In genomic region chr9:131393622-131394463, GRCh38 we compare ENCODE assay signal across 1 cellular context.
TF ChIP-seq lines count a peak whose summit lies in the region.

PRRC2B (plus strand) TSS chr9:131394086; CDS start chr9:131430145, 36,059 bp downstream.

TF ChIP-seq in HEK293, 187 proteins besides CTCF, POLR2A, EP300 and RAD21 (continued from another document and continues in another):
- TF ChIP-seq ZIC2 (tag by site-specific recombination; IDR thresholded peaks at IDR 0.05), result no peak
- TF ChIP-seq, protein P1, sequence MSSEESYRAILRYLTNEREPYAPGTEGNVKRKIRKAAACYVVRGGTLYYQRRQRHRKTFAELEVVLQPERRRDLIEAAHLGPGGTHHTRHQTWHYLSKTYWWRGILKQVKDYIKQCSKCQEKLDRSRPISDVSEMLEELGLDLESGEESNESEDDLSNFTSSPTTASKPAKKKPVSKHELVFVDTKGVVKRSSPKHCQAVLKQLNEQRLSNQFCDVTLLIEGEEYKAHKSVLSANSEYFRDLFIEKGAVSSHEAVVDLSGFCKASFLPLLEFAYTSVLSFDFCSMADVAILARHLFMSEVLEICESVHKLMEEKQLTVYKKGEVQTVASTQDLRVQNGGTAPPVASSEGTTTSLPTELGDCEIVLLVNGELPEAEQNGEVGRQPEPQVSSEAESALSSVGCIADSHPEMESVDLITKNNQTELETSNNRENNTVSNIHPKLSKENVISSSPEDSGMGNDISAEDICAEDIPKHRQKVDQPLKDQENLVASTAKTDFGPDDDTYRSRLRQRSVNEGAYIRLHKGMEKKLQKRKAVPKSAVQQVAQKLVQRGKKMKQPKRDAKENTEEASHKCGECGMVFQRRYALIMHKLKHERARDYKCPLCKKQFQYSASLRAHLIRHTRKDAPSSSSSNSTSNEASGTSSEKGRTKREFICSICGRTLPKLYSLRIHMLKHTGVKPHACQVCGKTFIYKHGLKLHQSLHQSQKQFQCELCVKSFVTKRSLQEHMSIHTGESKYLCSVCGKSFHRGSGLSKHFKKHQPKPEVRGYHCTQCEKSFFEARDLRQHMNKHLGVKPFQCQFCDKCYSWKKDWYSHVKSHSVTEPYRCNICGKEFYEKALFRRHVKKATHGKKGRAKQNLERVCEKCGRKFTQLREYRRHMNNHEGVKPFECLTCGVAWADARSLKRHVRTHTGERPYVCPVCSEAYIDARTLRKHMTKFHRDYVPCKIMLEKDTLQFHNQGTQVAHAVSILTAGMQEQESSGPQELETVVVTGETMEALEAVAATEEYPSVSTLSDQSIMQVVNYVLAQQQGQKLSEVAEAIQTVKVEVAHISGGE (tag by site-specific recombination; conservative IDR thresholded peaks at IDR 0.05; ENCODE audit: low read depth), result no peak
- TF ChIP-seq ZNF416 (tag by site-specific recombination; IDR thresholded peaks at IDR 0.05), result no peak
- TF ChIP-seq ZNF155 (tag by site-specific recombination; IDR thresholded peaks at IDR 0.05), result no peak
- TF ChIP-seq ZNF513 (tag by site-specific recombination; IDR thresholded peaks at IDR 0.05), result no peak
- TF ChIP-seq ZNF157 (tag by site-specific recombination; IDR thresholded peaks at IDR 0.05), result no peak
- no peak for TF ChIP-seq ZNF623 (tag by site-specific recombination; IDR thresholded peaks at IDR 0.05)
- TF ChIP-seq OSR2 (tag by site-specific recombination; IDR thresholded peaks at IDR 0.05), result no peak
- no peak for TF ChIP-seq ZNF112 (tag by site-specific recombination; IDR thresholded peaks at IDR 0.05)
- TF ChIP-seq SP7 (tag by site-specific recombination; IDR thresholded peaks at IDR 0.05), result peak; percentile 3; the same call in 1 of the 2 replicates
- TF ChIP-seq, protein P2, sequence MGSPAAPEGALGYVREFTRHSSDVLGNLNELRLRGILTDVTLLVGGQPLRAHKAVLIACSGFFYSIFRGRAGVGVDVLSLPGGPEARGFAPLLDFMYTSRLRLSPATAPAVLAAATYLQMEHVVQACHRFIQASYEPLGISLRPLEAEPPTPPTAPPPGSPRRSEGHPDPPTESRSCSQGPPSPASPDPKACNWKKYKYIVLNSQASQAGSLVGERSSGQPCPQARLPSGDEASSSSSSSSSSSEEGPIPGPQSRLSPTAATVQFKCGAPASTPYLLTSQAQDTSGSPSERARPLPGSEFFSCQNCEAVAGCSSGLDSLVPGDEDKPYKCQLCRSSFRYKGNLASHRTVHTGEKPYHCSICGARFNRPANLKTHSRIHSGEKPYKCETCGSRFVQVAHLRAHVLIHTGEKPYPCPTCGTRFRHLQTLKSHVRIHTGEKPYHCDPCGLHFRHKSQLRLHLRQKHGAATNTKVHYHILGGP (tag by site-specific recombination; IDR thresholded peaks at IDR 0.05), result no peak
- TF ChIP-seq, protein P3, sequence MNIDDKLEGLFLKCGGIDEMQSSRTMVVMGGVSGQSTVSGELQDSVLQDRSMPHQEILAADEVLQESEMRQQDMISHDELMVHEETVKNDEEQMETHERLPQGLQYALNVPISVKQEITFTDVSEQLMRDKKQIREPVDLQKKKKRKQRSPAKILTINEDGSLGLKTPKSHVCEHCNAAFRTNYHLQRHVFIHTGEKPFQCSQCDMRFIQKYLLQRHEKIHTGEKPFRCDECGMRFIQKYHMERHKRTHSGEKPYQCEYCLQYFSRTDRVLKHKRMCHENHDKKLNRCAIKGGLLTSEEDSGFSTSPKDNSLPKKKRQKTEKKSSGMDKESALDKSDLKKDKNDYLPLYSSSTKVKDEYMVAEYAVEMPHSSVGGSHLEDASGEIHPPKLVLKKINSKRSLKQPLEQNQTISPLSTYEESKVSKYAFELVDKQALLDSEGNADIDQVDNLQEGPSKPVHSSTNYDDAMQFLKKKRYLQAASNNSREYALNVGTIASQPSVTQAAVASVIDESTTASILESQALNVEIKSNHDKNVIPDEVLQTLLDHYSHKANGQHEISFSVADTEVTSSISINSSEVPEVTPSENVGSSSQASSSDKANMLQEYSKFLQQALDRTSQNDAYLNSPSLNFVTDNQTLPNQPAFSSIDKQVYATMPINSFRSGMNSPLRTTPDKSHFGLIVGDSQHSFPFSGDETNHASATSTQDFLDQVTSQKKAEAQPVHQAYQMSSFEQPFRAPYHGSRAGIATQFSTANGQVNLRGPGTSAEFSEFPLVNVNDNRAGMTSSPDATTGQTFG (tag by site-specific recombination; IDR thresholded peaks at IDR 0.05; ENCODE audit: borderline replicate concordance), result no peak
- TF ChIP-seq SETDB1 (IDR thresholded peaks at IDR 0.05; ENCODE audit: insufficient read length, low read length), result no peak
- no peak for TF ChIP-seq GFI1B (tag by site-specific recombination; IDR thresholded peaks at IDR 0.05)
- no peak for TF ChIP-seq ZNF214 (tag by site-specific recombination; IDR thresholded peaks at IDR 0.05; ENCODE audit: borderline replicate concordance)
- no peak for TF ChIP-seq ZNF558 (tag by site-specific recombination; IDR thresholded peaks at IDR 0.05)
- no peak for TF ChIP-seq ZNF2 (tag by site-specific recombination; IDR thresholded peaks at IDR 0.05)
- TF ChIP-seq ZNF837 (tag by site-specific recombination; IDR thresholded peaks at IDR 0.05), result no peak
- TF ChIP-seq PRDM2 (tag by site-specific recombination; IDR thresholded peaks at IDR 0.05; ENCODE audit: borderline replicate concordance), result no peak
- no peak for TF ChIP-seq ZNF768 (tag by site-specific recombination; IDR thresholded peaks at IDR 0.05)
- TF ChIP-seq ZNF548 (tag by site-specific recombination; IDR thresholded peaks at IDR 0.05), result no peak
- TF ChIP-seq ZNF571 (tag by site-specific recombination; IDR thresholded peaks at IDR 0.05), result no peak
- TF ChIP-seq ZBTB8A (tag by site-specific recombination; IDR thresholded peaks at IDR 0.05), result peak; percentile 83
- 0 out of 2 replicates have a peak, but pooled peaks have one; percentile 16 for TF ChIP-seq KLF1 (tag by site-specific recombination; IDR thresholded peaks at IDR 0.05)
- no peak for TF ChIP-seq ZNF747 (tag by site-specific recombination; IDR thresholded peaks at IDR 0.05)
- no peak for TF ChIP-seq ZNF324 (tag by site-specific recombination; IDR thresholded peaks at IDR 0.05)
- TF ChIP-seq ZNF18 (tag by site-specific recombination; IDR thresholded peaks at IDR 0.05), result no peak
- TF ChIP-seq, protein P4, sequence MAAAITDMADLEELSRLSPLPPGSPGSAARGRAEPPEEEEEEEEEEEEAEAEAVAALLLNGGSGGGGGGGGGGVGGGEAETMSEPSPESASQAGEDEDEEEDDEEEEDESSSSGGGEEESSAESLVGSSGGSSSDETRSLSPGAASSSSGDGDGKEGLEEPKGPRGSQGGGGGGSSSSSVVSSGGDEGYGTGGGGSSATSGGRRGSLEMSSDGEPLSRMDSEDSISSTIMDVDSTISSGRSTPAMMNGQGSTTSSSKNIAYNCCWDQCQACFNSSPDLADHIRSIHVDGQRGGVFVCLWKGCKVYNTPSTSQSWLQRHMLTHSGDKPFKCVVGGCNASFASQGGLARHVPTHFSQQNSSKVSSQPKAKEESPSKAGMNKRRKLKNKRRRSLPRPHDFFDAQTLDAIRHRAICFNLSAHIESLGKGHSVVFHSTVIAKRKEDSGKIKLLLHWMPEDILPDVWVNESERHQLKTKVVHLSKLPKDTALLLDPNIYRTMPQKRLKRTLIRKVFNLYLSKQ (tag by site-specific recombination; IDR thresholded peaks at IDR 0.05; ENCODE audit: borderline replicate concordance), result no peak
- TF ChIP-seq ZNF138 (tag by site-specific recombination; IDR thresholded peaks at IDR 0.05; ENCODE audit: borderline replicate concordance), result no peak
- no peak for TF ChIP-seq ZNF24 (tag by site-specific recombination; IDR thresholded peaks at IDR 0.05)
- no peak for TF ChIP-seq TCF7L2 (IDR thresholded peaks at IDR 0.05; ENCODE audit: borderline replicate concordance, low read depth, low read length)
- TF ChIP-seq ZNF37A (tag by site-specific recombination; IDR thresholded peaks at IDR 0.05), result no peak
- TF ChIP-seq, protein P5, sequence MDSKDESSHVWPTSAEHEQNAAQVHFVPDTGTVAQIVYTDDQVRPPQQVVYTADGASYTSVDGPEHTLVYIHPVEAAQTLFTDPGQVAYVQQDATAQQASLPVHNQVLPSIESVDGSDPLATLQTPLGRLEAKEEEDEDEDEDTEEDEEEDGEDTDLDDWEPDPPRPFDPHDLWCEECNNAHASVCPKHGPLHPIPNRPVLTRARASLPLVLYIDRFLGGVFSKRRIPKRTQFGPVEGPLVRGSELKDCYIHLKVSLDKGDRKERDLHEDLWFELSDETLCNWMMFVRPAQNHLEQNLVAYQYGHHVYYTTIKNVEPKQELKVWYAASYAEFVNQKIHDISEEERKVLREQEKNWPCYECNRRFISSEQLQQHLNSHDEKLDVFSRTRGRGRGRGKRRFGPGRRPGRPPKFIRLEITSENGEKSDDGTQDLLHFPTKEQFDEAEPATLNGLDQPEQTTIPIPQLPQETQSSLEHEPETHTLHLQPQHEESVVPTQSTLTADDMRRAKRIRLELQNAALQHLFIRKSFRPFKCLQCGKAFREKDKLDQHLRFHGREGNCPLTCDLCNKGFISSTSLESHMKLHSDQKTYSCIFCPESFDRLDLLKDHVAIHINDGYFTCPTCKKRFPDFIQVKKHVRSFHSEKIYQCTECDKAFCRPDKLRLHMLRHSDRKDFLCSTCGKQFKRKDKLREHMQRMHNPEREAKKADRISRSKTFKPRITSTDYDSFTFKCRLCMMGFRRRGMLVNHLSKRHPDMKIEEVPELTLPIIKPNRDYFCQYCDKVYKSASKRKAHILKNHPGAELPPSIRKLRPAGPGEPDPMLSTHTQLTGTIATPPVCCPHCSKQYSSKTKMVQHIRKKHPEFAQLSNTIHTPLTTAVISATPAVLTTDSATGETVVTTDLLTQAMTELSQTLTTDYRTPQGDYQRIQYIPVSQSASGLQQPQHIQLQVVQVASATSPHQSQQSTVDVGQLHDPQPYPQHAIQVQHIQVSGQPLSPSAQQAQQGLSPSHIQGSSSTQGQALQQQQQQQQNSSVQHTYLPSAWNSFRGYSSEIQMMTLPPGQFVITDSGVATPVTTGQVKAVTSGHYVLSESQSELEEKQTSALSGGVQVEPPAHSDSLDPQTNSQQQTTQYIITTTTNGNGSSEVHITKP (tag by site-specific recombination; IDR thresholded peaks at IDR 0.05), result no peak
- no peak for TF ChIP-seq ZFP3 (tag by site-specific recombination; IDR thresholded peaks at IDR 0.05; ENCODE audit: low read depth)
